Comparison of ENCODE assay signal across 8 cellular contexts in genomic region chr4:54971474-54971950, GRCh38.
DNase-seq lines count a peak whose midpoint lies in the region; ATAC-seq and TF ChIP-seq lines count a peak whose summit lies in the region.

No MANE protein-coding gene starts in this region.

- H3K27ac ChIP-seq in right atrium auricular region: no peak overlapping the region
- no peak overlapping the region for H3K27ac ChIP-seq in spleen

- no peaks in the 10 kb centered on the region for H3K4me1 ChIP-seq in adipocyte (ENCODE audit: control insufficient read depth, insufficient read depth, low read length)
- no peaks in the 10 kb centered on the region for H3K4me1 ChIP-seq in right atrium auricular region
- peaks cover 0 to 6% (median 0%) of the 10 kb centered on the region in 6 donors for H3K4me1 ChIP-seq in spleen

- WGBS in spleen, 5 donors: 5 to 13% (median 8%) methylated on average over 7 of the region's 7 CpGs

- H3K36me3 ChIP-seq in adipocyte (ENCODE audit: control insufficient read depth, insufficient read depth, low read length, severe bottlenecking) (no peaks in the 10 kb centered on the region), right atrium auricular region (no peaks in the 10 kb centered on the region), spleen (no peaks in the 10 kb centered on the region)

- DNase-seq in stimulated activated CD4-positive, alpha-beta T cell treated with anti-CD3 and anti-CD28 coated beads, Interleukin-2, amount 100 ng/mL, for 4 hours (ENCODE audit: low read depth): peak; percentile 9
- DNase-seq in stimulated activated CD4-positive, alpha-beta T cell treated with anti-CD3 and anti-CD28 coated beads, Interleukin-4, amount 100 ng/mL, for 24 hours: no peak
- DNase-seq in NCI-H2227 treated with DMSO at 0.1 percent for 48 hours (lab: John Stamatoyannopoulos, UW): peak; percentile 19
- peak; percentile 80 for DNase-seq in adipocyte (ENCODE audit: low read depth)
- DNase-seq in right atrium auricular region (ENCODE audit: low spot score): no peak
- no peak for DNase-seq in spleen
- DNase-seq in C1 segment of cervical spinal cord (lab: John Stamatoyannopoulos, UW): no peak

- H3K9me3 ChIP-seq in adipocyte (ENCODE audit: control insufficient read depth, low read length) (no peaks in the 10 kb centered on the region), right atrium auricular region (no peaks in the 10 kb centered on the region), spleen (no peaks in the 10 kb centered on the region)

- peak; percentile 74 for ATAC-seq in HG02870 (IDR thresholded peaks at IDR 0.05; ENCODE audit: unreplicated experiment)

- H3K4me3 ChIP-seq in adipocyte (ENCODE audit: low read length): no peak overlapping the region
- H3K4me3 ChIP-seq in right atrium auricular region: no peak overlapping the region
- H3K4me3 ChIP-seq in spleen: no peak overlapping the region

- H3K27me3 ChIP-seq in adipocyte (replicated peaks; ENCODE audit: control insufficient read depth, insufficient read depth, low read length) (peaks cover 29% of the 10 kb centered on the region), right atrium auricular region (no peaks in the 10 kb centered on the region), spleen (replicated peaks in 1 of 7) (peaks cover 0 to 5% (median 0%) of the 10 kb centered on the region in 7 donors)

- no peak overlapping the region for H3K9ac ChIP-seq in adipocyte (ENCODE audit: low read length)

- intact Hi-C loops in spleen (cut with DNase I; ENCODE audit: low total_unique reads): loop anchor here (10.0 kb wide), 1 partner anchor 353 kb away; no protein-coding TSS in a partner anchor

- TF ChIP-seq POLR2A in spleen (IDR thresholded peaks at IDR 0.05): no peak

- TF ChIP-seq CTCF in right atrium auricular region (IDR thresholded peaks at IDR 0.05): peak; percentile 37 to 85
- TF ChIP-seq CTCF in spleen (IDR thresholded peaks at IDR 0.05 in 8 of 11, conservative IDR thresholded peaks at IDR 0.05 in 3 of 11): peak in 10 of 11 experiments; percentile 14 to 68 (median 48)

Comparison
In these comparisons a context has a peak if more than half of its experiments do, and no peak if none do; other contexts are left out.
1. DNase-seq: peak in stimulated activated CD4-positive, alpha-beta T cell treated with anti-CD3 and anti-CD28 coated beads, Interleukin-2, amount 100 ng/mL, for 4 hours (single experiment), NCI-H2227 treated with DMSO at 0.1 percent for 48 hours (single experiment) and adipocyte (single experiment); none in stimulated activated CD4-positive, alpha-beta T cell treated with anti-CD3 and anti-CD28 coated beads, Interleukin-4, amount 100 ng/mL, for 24 hours (single experiment), right atrium auricular region (single experiment), spleen (single experiment) and C1 segment of cervical spinal cord (0 of 14).